Comparison of ENCODE assay signal across 22 cellular contexts in genomic region chr14:94337274-94337673, GRCh38. TPM values are rescaled to one million over a fixed set of nuclear protein-coding genes. Genes with fewer than 3 reads are reported as not detected.
DNase-seq lines count a peak whose midpoint lies in the region; ATAC-seq, FAIRE-seq and TF ChIP-seq lines count a peak whose summit lies in the region.
"Had no signal": no experiment of that assay in that cellular context is flagged by ENCODE, and none has a peak within 500 bp of the region (broad histone marks: within the 10 kb centered on the region; RNA-seq: fewer than 3 reads in every experiment).

No MANE protein-coding gene starts in this region.

- no peaks in the 10 kb centered on the region for H3K36me3 ChIP-seq in neuronal stem cell (replicated peaks in 1 of 2; ENCODE audit: control insufficient read depth in 2 of 2, insufficient read depth in 2 of 2, low read length in 2 of 2)
- H3K36me3 ChIP-seq: gastroesophageal sphincter had no signal

- no peak overlapping the region for H3K14ac ChIP-seq in neuronal stem cell (ENCODE audit: low read length)

- H3K27me3 ChIP-seq in neuronal stem cell (ENCODE audit: control insufficient read depth in 3 of 3, insufficient read depth in 3 of 3, low read depth in 1 of 3, low read length in 3 of 3): no peaks in the 10 kb centered on the region

- H2BK120ac ChIP-seq in neuronal stem cell (ENCODE audit: low read depth, low read length): no peak overlapping the region

- no peak overlapping the region for H3K4me3 Mint-ChIP-seq in activated CD8-positive, alpha-beta T cell treated with anti-CD3 and anti-CD28 coated beads for 36 hours
- H3K4me3 Mint-ChIP-seq in activated CD8-positive, alpha-beta T cell treated with anti-CD3 and anti-CD28 coated beads, Interleukin-2, amount 10 ng/mL, durations not matched to agents 7 days and 5 days: no peak overlapping the region
- H3K4me3 Mint-ChIP-seq: activated naive CD4-positive, alpha-beta T cell treated with anti-CD3 and anti-CD28 coated beads, Interleukin-2, amount 10 ng/mL, durations not matched to agents 7 days and 5 days had no signal

- no CpG with 5 or more reads among the region's 6 CpGs for WGBS in neuronal stem cell (ENCODE audit: extremely low coverage in 2 of 2, insufficient read length in 2 of 2, insufficient replicate concordance in 1 of 2), 2 donors

- FAIRE-seq in RCC 7860 (lab: Jason Lieb, UNC): peak; percentile 55

- H4K91ac ChIP-seq in neuronal stem cell (ENCODE audit: low read depth, low read length, poor library complexity): no peak overlapping the region

- H3K27ac Mint-ChIP-seq in activated CD8-positive, alpha-beta T cell treated with anti-CD3 and anti-CD28 coated beads for 36 hours: no peak overlapping the region
- no peak overlapping the region for H3K27ac Mint-ChIP-seq in activated CD8-positive, alpha-beta T cell treated with anti-CD3 and anti-CD28 coated beads, Interleukin-2, amount 10 ng/mL, durations not matched to agents 7 days and 5 days
- H3K27ac Mint-ChIP-seq: activated naive CD4-positive, alpha-beta T cell treated with anti-CD3 and anti-CD28 coated beads, Interleukin-2, amount 10 ng/mL, durations not matched to agents 7 days and 5 days had no signal

- no peak overlapping the region for H4K8ac ChIP-seq in neuronal stem cell (ENCODE audit: low read depth, low read length)

- H3K4ac ChIP-seq in neuronal stem cell (ENCODE audit: low read length): no peak overlapping the region

- no peak overlapping the region for H3K4me2 ChIP-seq in neuronal stem cell (ENCODE audit: insufficient read depth, low read length, poor library complexity, severe bottlenecking)

- H3K36me3 Mint-ChIP-seq in activated CD8-positive, alpha-beta T cell treated with anti-CD3 and anti-CD28 coated beads for 36 hours (ENCODE audit: low read depth): no peaks in the 10 kb centered on the region
- H3K36me3 Mint-ChIP-seq in activated CD8-positive, alpha-beta T cell treated with anti-CD3 and anti-CD28 coated beads, Interleukin-2, amount 10 ng/mL, durations not matched to agents 7 days and 5 days (ENCODE audit: low read depth): no peaks in the 10 kb centered on the region
- H3K36me3 Mint-ChIP-seq: activated naive CD4-positive, alpha-beta T cell treated with anti-CD3 and anti-CD28 coated beads, Interleukin-2, amount 10 ng/mL, durations not matched to agents 7 days and 5 days had no signal

- peaks cover 2% of the 10 kb centered on the region for H3K9me3 Mint-ChIP-seq in activated CD8-positive, alpha-beta T cell treated with anti-CD3 and anti-CD28 coated beads for 36 hours
- no peaks in the 10 kb centered on the region for H3K9me3 Mint-ChIP-seq in activated CD8-positive, alpha-beta T cell treated with anti-CD3 and anti-CD28 coated beads, Interleukin-2, amount 10 ng/mL, durations not matched to agents 7 days and 5 days (ENCODE audit: insufficient read depth)
- H3K9me3 Mint-ChIP-seq: activated naive CD4-positive, alpha-beta T cell treated with anti-CD3 and anti-CD28 coated beads, Interleukin-2, amount 10 ng/mL, durations not matched to agents 7 days and 5 days had no signal

- no peak overlapping the region for H2AK5ac ChIP-seq in neuronal stem cell (ENCODE audit: low read depth, low read length)

- no peak overlapping the region for H2BK12ac ChIP-seq in neuronal stem cell (ENCODE audit: low read length)

- no peak overlapping the region for H3K4me3 ChIP-seq in neuronal stem cell (ENCODE audit: low read length in 2 of 2)
- H3K4me3 ChIP-seq: gastroesophageal sphincter had no signal

- H3K4me1 Mint-ChIP-seq in activated CD8-positive, alpha-beta T cell treated with anti-CD3 and anti-CD28 coated beads for 36 hours (ENCODE audit: low read depth): peaks cover 9% of the 10 kb centered on the region
- no peaks in the 10 kb centered on the region for H3K4me1 Mint-ChIP-seq in activated CD8-positive, alpha-beta T cell treated with anti-CD3 and anti-CD28 coated beads, Interleukin-2, amount 10 ng/mL, durations not matched to agents 7 days and 5 days (ENCODE audit: low read depth)
- H3K4me1 Mint-ChIP-seq: activated naive CD4-positive, alpha-beta T cell treated with anti-CD3 and anti-CD28 coated beads, Interleukin-2, amount 10 ng/mL, durations not matched to agents 7 days and 5 days had no signal

- intact Hi-C loops in activated CD8-positive, alpha-beta T cell treated with anti-CD3 and anti-CD28 coated beads for 36 hours (cut with micrococcal nuclease): no loop called here

- no peak overlapping the region for H2BK15ac ChIP-seq in neuronal stem cell (ENCODE audit: low read length)

- no peak overlapping the region for H2AFZ ChIP-seq in neuronal stem cell (ENCODE audit: low read length)

- TF ChIP-seq CTCF in activated CD8-positive, alpha-beta T cell treated with anti-CD3 and anti-CD28 coated beads for 36 hours (IDR thresholded peaks at IDR 0.05): no peak

- H3K79me1 ChIP-seq in neuronal stem cell (ENCODE audit: low read depth, low read length): no peaks in the 10 kb centered on the region

- peak; percentile 34 for DNase-seq in activated CD8-positive, alpha-beta T cell treated with anti-CD3 and anti-CD28 coated beads for 36 hours
- no peak for DNase-seq in activated CD8-positive, alpha-beta T cell treated with anti-CD3 and anti-CD28 coated beads, Interleukin-2, amount 10 ng/mL, durations not matched to agents 7 days and 5 days
- peak; percentile 45 for DNase-seq in RCC 7860 (ENCODE audit: low spot score)
- DNase-seq in fibroblast of peridontal ligament (ENCODE audit: extremely low read depth): peak; percentile 49
- DNase-seq in stromal cell of bone marrow (ENCODE audit: low read depth): peak; percentile 79
- DNase-seq in neuronal stem cell (ENCODE audit: low spot score): no peak
- DNase-seq in nucleus accumbens (lab: John Stamatoyannopoulos, UW): no peak
- DNase-seq in Ammon's horn (ENCODE audit: low spot score): no peak
- DNase-seq: activated CD8-positive, alpha-beta memory T cell treated with anti-CD3 and anti-CD28 coated beads, Interleukin-2, amount 50 U/mL, for 48 hours; activated naive CD4-positive, alpha-beta T cell treated with anti-CD3 and anti-CD28 coated beads, Interleukin-2, amount 10 ng/mL, durations not matched to agents 7 days and 5 days; effector CD4-positive, alpha-beta T cell; GOT3; mesenchymal stem cell; NCI-H2107; NCI-H69; right cardiac atrium; stimulated activated CD4-positive, alpha-beta T cell treated with anti-CD3 and anti-CD28 coated beads, Interleukin-2, amount 100 ng/mL, for 24 hours; T-helper 1 cell had no signal

- no peak overlapping the region for H3K9ac ChIP-seq in neuronal stem cell (ENCODE audit: low read depth, low read length, poor library complexity)

- no peak overlapping the region for H2BK5ac ChIP-seq in neuronal stem cell (ENCODE audit: low read length)

- POLR2A ChIA-PET in activated CD8-positive, alpha-beta T cell treated with anti-CD3 and anti-CD28 coated beads for 36 hours (lab: Charles Lee): no interaction called here
- POLR2A ChIA-PET in activated CD8-positive, alpha-beta T cell treated with anti-CD3 and anti-CD28 coated beads, Interleukin-2, amount 10 ng/mL, durations not matched to agents 7 days and 5 days (lab: Charles Lee): no interaction called here

- H3K23ac ChIP-seq in neuronal stem cell (ENCODE audit: low read depth, low read length, poor library complexity): no peak overlapping the region

- CTCF ChIA-PET in activated CD8-positive, alpha-beta T cell treated with anti-CD3 and anti-CD28 coated beads for 36 hours (lab: Charles Lee): no interaction called here
- CTCF ChIA-PET in activated CD8-positive, alpha-beta T cell treated with anti-CD3 and anti-CD28 coated beads, Interleukin-2, amount 10 ng/mL, durations not matched to agents 7 days and 5 days (lab: Charles Lee): no interaction called here

- peaks cover 36% of the 10 kb centered on the region for H3K27me3 Mint-ChIP-seq in activated CD8-positive, alpha-beta T cell treated with anti-CD3 and anti-CD28 coated beads for 36 hours
- peaks cover 31% of the 10 kb centered on the region for H3K27me3 Mint-ChIP-seq in activated CD8-positive, alpha-beta T cell treated with anti-CD3 and anti-CD28 coated beads, Interleukin-2, amount 10 ng/mL, durations not matched to agents 7 days and 5 days (ENCODE audit: low read depth)
- H3K27me3 Mint-ChIP-seq: activated naive CD4-positive, alpha-beta T cell treated with anti-CD3 and anti-CD28 coated beads, Interleukin-2, amount 10 ng/mL, durations not matched to agents 7 days and 5 days had no signal

- H3K9me3 ChIP-seq in neuronal stem cell (replicated peaks in 1 of 2; ENCODE audit: control insufficient read depth in 2 of 2, insufficient read depth in 1 of 2, low read depth in 1 of 2, low read length in 2 of 2): peaks cover 0 to 2% of the 10 kb centered on the region in 2 donors
- H3K9me3 ChIP-seq: gastroesophageal sphincter had no signal

- no peak overlapping the region for H3K27ac ChIP-seq in neuronal stem cell (replicated peaks; ENCODE audit: low read length)
- H3K27ac ChIP-seq: gastroesophageal sphincter had no signal

- H3K18ac ChIP-seq in neuronal stem cell (ENCODE audit: low read length): no peak overlapping the region

- no peak for ATAC-seq in activated CD8-positive, alpha-beta T cell treated with anti-CD3 and anti-CD28 coated beads for 36 hours
- no peak for ATAC-seq in activated CD8-positive, alpha-beta T cell treated with anti-CD3 and anti-CD28 coated beads, Interleukin-2, amount 10 ng/mL, durations not matched to agents 7 days and 5 days
- ATAC-seq: gastroesophageal sphincter, Panc1, right cardiac atrium had no signal

- no peaks in the 10 kb centered on the region for H3K4me1 ChIP-seq in neuronal stem cell (ENCODE audit: control insufficient read depth in 2 of 2, insufficient read depth in 1 of 2, low read depth in 1 of 2, low read length in 2 of 2)

RNA-seq across cellular contexts. Expression of gene SERPINA6, which starts 14.1 kb away (rescaled TPM):
- not detected for total RNA-seq in activated CD8-positive, alpha-beta T cell treated with anti-CD3 and anti-CD28 coated beads for 36 hours
- not detected for total RNA-seq in activated CD8-positive, alpha-beta T cell treated with anti-CD3 and anti-CD28 coated beads, Interleukin-2, amount 10 ng/mL, durations not matched to agents 7 days and 5 days
- polyA plus RNA-seq in neuronal stem cell (2013, experiment 1 of 2): not detected
- not detected for polyA plus RNA-seq in neuronal stem cell (2013, experiment 2 of 2)
- total RNA-seq: cardiac septum, gastroesophageal sphincter, right cardiac atrium had no signal
- polyA plus RNA-seq: neural cell, right cardiac atrium had no signal

RNA-seq across cellular contexts. Expression of gene SERPINA2, which starts 29.2 kb away (rescaled TPM):
- not detected for total RNA-seq in activated CD8-positive, alpha-beta T cell treated with anti-CD3 and anti-CD28 coated beads for 36 hours
- not detected for total RNA-seq in activated CD8-positive, alpha-beta T cell treated with anti-CD3 and anti-CD28 coated beads, Interleukin-2, amount 10 ng/mL, durations not matched to agents 7 days and 5 days
- polyA plus RNA-seq in neuronal stem cell (2013, experiment 1 of 2): not detected
- not detected for polyA plus RNA-seq in neuronal stem cell (2013, experiment 2 of 2)
- total RNA-seq: cardiac septum, gastroesophageal sphincter, right cardiac atrium had no signal
- polyA plus RNA-seq: neural cell, right cardiac atrium had no signal

RNA-seq across cellular contexts. Expression of gene SERPINA10, which starts 44.2 kb away (rescaled TPM):
- not detected for total RNA-seq in activated CD8-positive, alpha-beta T cell treated with anti-CD3 and anti-CD28 coated beads for 36 hours
- total RNA-seq in activated CD8-positive, alpha-beta T cell treated with anti-CD3 and anti-CD28 coated beads, Interleukin-2, amount 10 ng/mL, durations not matched to agents 7 days and 5 days: not detected
- polyA plus RNA-seq in neuronal stem cell (2013, experiment 1 of 2): not detected
- not detected for polyA plus RNA-seq in neuronal stem cell (2013, experiment 2 of 2)
- total RNA-seq: cardiac septum, gastroesophageal sphincter, right cardiac atrium had no signal
- polyA plus RNA-seq: neural cell, right cardiac atrium had no signal

RNA-seq across cellular contexts. Expression of gene SERPINA1, which starts 51.1 kb away (rescaled TPM):
- 1 to 10 TPM; 1.0 to 1.9 TPM for total RNA-seq in activated CD8-positive, alpha-beta T cell treated with anti-CD3 and anti-CD28 coated beads for 36 hours
- total RNA-seq in activated CD8-positive, alpha-beta T cell treated with anti-CD3 and anti-CD28 coated beads, Interleukin-2, amount 10 ng/mL, durations not matched to agents 7 days and 5 days: not detected
- not detected for polyA plus RNA-seq in neuronal stem cell (2013, experiment 1 of 2)
- 0.03 TPM for polyA plus RNA-seq in neuronal stem cell (2013, experiment 2 of 2)
- polyA plus RNA-seq: neural cell had no signal

Comparison
In these comparisons a context has a peak if more than half of its experiments do, and no peak if none do; other contexts are left out.
1. DNase-seq: peak in activated CD8-positive, alpha-beta T cell treated with anti-CD3 and anti-CD28 coated beads for 36 hours (single experiment), RCC 7860 (single experiment), fibroblast of peridontal ligament (single experiment) and stromal cell of bone marrow (single experiment); none in activated CD8-positive, alpha-beta T cell treated with anti-CD3 and anti-CD28 coated beads, Interleukin-2, amount 10 ng/mL, durations not matched to agents 7 days and 5 days (single experiment), neuronal stem cell (single experiment), nucleus accumbens (0 of 56) and Ammon's horn (single experiment).